10 cellular contexts compared by ENCODE assay signal in genomic region chr5:81420039-81420667, GRCh38. TPM values are rescaled to one million over a fixed set of nuclear protein-coding genes. Genes with fewer than 3 reads are reported as not detected.
DNase-seq lines count a peak whose midpoint lies in the region; ATAC-seq, FAIRE-seq and TF ChIP-seq lines count a peak whose summit lies in the region.
"Had no signal": no experiment of that assay in that cellular context is flagged by ENCODE, and none has a peak within 500 bp of the region (broad histone marks: within the 10 kb centered on the region; RNA-seq: fewer than 3 reads in every experiment).

No MANE protein-coding gene starts in this region.

- intact Hi-C loops in natural killer cell (cut with micrococcal nuclease): no loop called here

- no peaks in the 10 kb centered on the region for H3K36me3 ChIP-seq in SJCRH30

- TF ChIP-seq POLR2A in GM12891 (IDR thresholded peaks at IDR 0.05; ENCODE audit: low read depth, low read length): no peak

- no peak for FAIRE-seq in GM12891 (lab: Jason Lieb, UNC)

- peaks cover 12% of the 10 kb centered on the region for H3K4me1 ChIP-seq in SJCRH30

- H3K27me3 ChIP-seq in SJCRH30: no peaks in the 10 kb centered on the region

- ATAC-seq in natural killer cell treated with Interleukin-12 subunit alpha and Interleukin-12 subunit beta and Interleukin-15 and Interleukin-18, amount 100 ng/mL, for 72 hours: peak; percentile 90 to 98
- no peak for ATAC-seq in natural killer cell
- no peak for ATAC-seq in GM18498 (IDR thresholded peaks at IDR 0.05; ENCODE audit: unreplicated experiment)

- peaks cover 7 to 17% of the 10 kb centered on the region in 2 donors for H3K4me1 Mint-ChIP-seq in natural killer cell treated with Interleukin-12 subunit alpha and Interleukin-12 subunit beta and Interleukin-15 and Interleukin-18, amount 100 ng/mL, for 72 hours (ENCODE audit: low read depth in 2 of 2)
- peaks cover 0 to 6% of the 10 kb centered on the region in 2 donors for H3K4me1 Mint-ChIP-seq in natural killer cell

- H3K27me3 Mint-ChIP-seq in natural killer cell treated with Interleukin-12 subunit alpha and Interleukin-12 subunit beta and Interleukin-15 and Interleukin-18, amount 100 ng/mL, for 72 hours: no peaks in the 10 kb centered on the region
- H3K27me3 Mint-ChIP-seq in natural killer cell (ENCODE audit: low read depth in 2 of 2): no peaks in the 10 kb centered on the region

- no peaks in the 10 kb centered on the region for H3K36me3 Mint-ChIP-seq in natural killer cell treated with Interleukin-12 subunit alpha and Interleukin-12 subunit beta and Interleukin-15 and Interleukin-18, amount 100 ng/mL, for 72 hours
- no peaks in the 10 kb centered on the region for H3K36me3 Mint-ChIP-seq in natural killer cell

- TF ChIP-seq CTCF in natural killer cell (IDR thresholded peaks at IDR 0.05) (no peak), epithelial cell of proximal tubule (conservative IDR thresholded peaks at IDR 0.05; ENCODE audit: low read depth, low read length) (no peak)

- H3K4me3 ChIP-seq in SJCRH30: no peak overlapping the region
- H3K4me3 ChIP-seq in epithelial cell of proximal tubule (ENCODE audit: low read depth, low read length): no peak overlapping the region

- H3K4me3 Mint-ChIP-seq in natural killer cell treated with Interleukin-12 subunit alpha and Interleukin-12 subunit beta and Interleukin-15 and Interleukin-18, amount 100 ng/mL, for 72 hours: peak overlapping the region; percentile 18
- H3K4me3 Mint-ChIP-seq in natural killer cell: no peak overlapping the region

- peak overlapping the region; percentile 44 for H3K27ac ChIP-seq in SJCRH30
- H3K27ac ChIP-seq in substantia nigra (ENCODE audit: low read depth, low read length, poor library complexity, severe bottlenecking): peak overlapping the region; percentile 17

- H3K27ac Mint-ChIP-seq in natural killer cell treated with Interleukin-12 subunit alpha and Interleukin-12 subunit beta and Interleukin-15 and Interleukin-18, amount 100 ng/mL, for 72 hours: peak overlapping the region; percentile 44 to 65
- H3K27ac Mint-ChIP-seq in natural killer cell: no peak overlapping the region

- no peaks in the 10 kb centered on the region for H3K9me3 ChIP-seq in SJCRH30 (replicated peaks)

- H3K9me3 Mint-ChIP-seq in natural killer cell treated with Interleukin-12 subunit alpha and Interleukin-12 subunit beta and Interleukin-15 and Interleukin-18, amount 100 ng/mL, for 72 hours: no peaks in the 10 kb centered on the region
- H3K9me3 Mint-ChIP-seq in natural killer cell: no peaks in the 10 kb centered on the region

- no peak for DNase-seq in natural killer cell treated with Interleukin-12 subunit alpha and Interleukin-12 subunit beta and Interleukin-15 and Interleukin-18, amount 100 ng/mL, for 72 hours (ENCODE audit: low spot score)
- DNase-seq in natural killer cell: no peak
- DNase-seq in SJCRH30: peak; percentile 23 to 61
- peak; percentile 79 for DNase-seq in epithelial cell of proximal tubule (ENCODE audit: low read depth)
- peak in 2 of 49 donors; percentile 18 to 25 for DNase-seq in substantia nigra (lab: John Stamatoyannopoulos, UW)
- DNase-seq in NCI-H1417 treated with DMSO at 0.1 percent for 48 hours (lab: John Stamatoyannopoulos, UW): no peak
- no peak for DNase-seq in GM12891 (ENCODE audit: insufficient read length, low spot score)
- DNase-seq: DMS 273 treated with DMSO at 0.1 percent for 48 hours; stimulated activated CD4-positive, alpha-beta T cell treated with anti-CD3 and anti-CD28 coated beads, Interleukin-4, amount 100 ng/mL, for 4 hours had no signal

TF ChIP-seq in GM12891, 5 proteins besides CTCF, POLR2A, EP300 and RAD21:
- TF ChIP-seq POU2F2 (IDR thresholded peaks at IDR 0.05; ENCODE audit: low read depth, low read length): no peak
- TF ChIP-seq SPI1 (IDR thresholded peaks at IDR 0.05; ENCODE audit: low read depth, low read length): no peak
- TF ChIP-seq PAX5 (IDR thresholded peaks at IDR 0.05; ENCODE audit: insufficient read depth, low read length, severe bottlenecking): no peak
- TF ChIP-seq POLR2AphosphoS5 (IDR thresholded peaks at IDR 0.05; ENCODE audit: low read depth, low read length): no peak
- TF ChIP-seq TAF1 (IDR thresholded peaks at IDR 0.05; ENCODE audit: low read depth, low read length): no peak

RNA-seq across cellular contexts. Expression of gene ACOT12, which starts 26.2 kb away (rescaled TPM):
- not detected for total RNA-seq in natural killer cell treated with Interleukin-12 subunit alpha and Interleukin-12 subunit beta and Interleukin-15 and Interleukin-18, amount 100 ng/mL, for 72 hours
- total RNA-seq in natural killer cell (not detected), epithelial cell of proximal tubule (not detected in 2 replicates)
- 0.14 TPM in 1 of 2 replicates, not detected in the other for total RNA-seq in SJCRH30 (2014; rRNA removed; shearing (Covaris generic))
- polyA plus RNA-seq in GM12891 (2012; ENCODE audit: low read depth, missing spikeins): not detected

Comparison
In these comparisons a context has a peak if more than half of its experiments do, and no peak if none do; other contexts are left out.
1. ATAC-seq: peak in natural killer cell treated with Interleukin-12 subunit alpha and Interleukin-12 subunit beta and Interleukin-15 and Interleukin-18, amount 100 ng/mL, for 72 hours (2 of 2); none in natural killer cell (0 of 3) and GM18498 (single experiment).
2. H3K27ac Mint-ChIP-seq: peak in natural killer cell treated with Interleukin-12 subunit alpha and Interleukin-12 subunit beta and Interleukin-15 and Interleukin-18, amount 100 ng/mL, for 72 hours (2 of 2); none in natural killer cell (0 of 2).
3. DNase-seq: peak in SJCRH30 (2 of 2) and epithelial cell of proximal tubule (single experiment); none in natural killer cell treated with Interleukin-12 subunit alpha and Interleukin-12 subunit beta and Interleukin-15 and Interleukin-18, amount 100 ng/mL, for 72 hours (single experiment), natural killer cell (single experiment), NCI-H1417 treated with DMSO at 0.1 percent for 48 hours (single experiment) and GM12891 (single experiment).